Comparison of ENCODE assay signal across 1 cellular context in genomic region chr13:78777973-78778372, GRCh38.
TF ChIP-seq lines count a peak whose summit lies in the region.

No MANE protein-coding gene starts in this region.

TF ChIP-seq in HEK293, 187 proteins besides CTCF, POLR2A, EP300 and RAD21 (continued from another document):
- TF ChIP-seq, protein P1, sequence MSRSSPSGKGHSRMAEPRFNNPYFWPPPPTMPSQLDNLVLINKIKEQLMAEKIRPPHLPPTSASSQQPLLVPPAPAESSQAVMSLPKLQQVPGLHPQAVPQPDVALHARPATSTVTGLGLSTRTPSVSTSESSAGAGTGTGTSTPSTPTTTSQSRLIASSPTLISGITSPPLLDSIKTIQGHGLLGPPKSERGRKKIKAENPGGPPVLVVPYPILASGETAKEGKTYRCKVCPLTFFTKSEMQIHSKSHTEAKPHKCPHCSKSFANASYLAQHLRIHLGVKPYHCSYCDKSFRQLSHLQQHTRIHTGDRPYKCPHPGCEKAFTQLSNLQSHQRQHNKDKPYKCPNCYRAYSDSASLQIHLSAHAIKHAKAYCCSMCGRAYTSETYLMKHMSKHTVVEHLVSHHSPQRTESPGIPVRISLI (tag by site-specific recombination; IDR thresholded peaks at IDR 0.05), result 0 out of 2 replicates have a peak, but pooled peaks have one; percentile 52
- TF ChIP-seq ZNF585B (tag by site-specific recombination; IDR thresholded peaks at IDR 0.05) (no peak), KLF10 (tag by site-specific recombination; IDR thresholded peaks at IDR 0.05) (peak; percentile 53; the same call in 1 of the 2 replicates), KLF17 (tag by site-specific recombination; IDR thresholded peaks at IDR 0.05) (no peak), OSR2 (tag by site-specific recombination; IDR thresholded peaks at IDR 0.05) (peak; percentile 86), ZNF394 (tag by site-specific recombination; IDR thresholded peaks at IDR 0.05; ENCODE audit: borderline replicate concordance) (0 out of 2 replicates have a peak, but pooled peaks have one; percentile 17), ATF2 (tag by site-specific recombination; IDR thresholded peaks at IDR 0.05; ENCODE audit: low read depth) (peak; percentile 35; the same call in 1 of the 2 replicates), ZSCAN30 (tag by site-specific recombination; IDR thresholded peaks at IDR 0.05) (peak; percentile 50; the same call in 1 of the 2 replicates), ZNF580 (tag by site-specific recombination; IDR thresholded peaks at IDR 0.05) (0 out of 2 replicates have a peak, but pooled peaks have one; percentile 36), ZNF174 (tag by site-specific recombination; IDR thresholded peaks at IDR 0.05) (no peak), ZFHX2 (tag by site-specific recombination; conservative IDR thresholded peaks at IDR 0.05) (no peak), FEZF1 (tag by site-specific recombination; IDR thresholded peaks at IDR 0.05) (peak; percentile 93), ZXDB (tag by site-specific recombination; IDR thresholded peaks at IDR 0.05) (peak; percentile 36; the same call in 1 of the 2 replicates), PRDM6 (tag by site-specific recombination; IDR thresholded peaks at IDR 0.05) (peak; percentile 84), TCF7L2 (IDR thresholded peaks at IDR 0.05; ENCODE audit: borderline replicate concordance, low read depth, low read length) (peak; percentile 85), ZNF350 (tag by site-specific recombination; IDR thresholded peaks at IDR 0.05) (no peak), SCRT2 (tag by site-specific recombination; IDR thresholded peaks at IDR 0.05) (no peak), ZNF830 (tag by site-specific recombination; IDR thresholded peaks at IDR 0.05; ENCODE audit: low read depth) (no peak)
- TF ChIP-seq, protein P2, sequence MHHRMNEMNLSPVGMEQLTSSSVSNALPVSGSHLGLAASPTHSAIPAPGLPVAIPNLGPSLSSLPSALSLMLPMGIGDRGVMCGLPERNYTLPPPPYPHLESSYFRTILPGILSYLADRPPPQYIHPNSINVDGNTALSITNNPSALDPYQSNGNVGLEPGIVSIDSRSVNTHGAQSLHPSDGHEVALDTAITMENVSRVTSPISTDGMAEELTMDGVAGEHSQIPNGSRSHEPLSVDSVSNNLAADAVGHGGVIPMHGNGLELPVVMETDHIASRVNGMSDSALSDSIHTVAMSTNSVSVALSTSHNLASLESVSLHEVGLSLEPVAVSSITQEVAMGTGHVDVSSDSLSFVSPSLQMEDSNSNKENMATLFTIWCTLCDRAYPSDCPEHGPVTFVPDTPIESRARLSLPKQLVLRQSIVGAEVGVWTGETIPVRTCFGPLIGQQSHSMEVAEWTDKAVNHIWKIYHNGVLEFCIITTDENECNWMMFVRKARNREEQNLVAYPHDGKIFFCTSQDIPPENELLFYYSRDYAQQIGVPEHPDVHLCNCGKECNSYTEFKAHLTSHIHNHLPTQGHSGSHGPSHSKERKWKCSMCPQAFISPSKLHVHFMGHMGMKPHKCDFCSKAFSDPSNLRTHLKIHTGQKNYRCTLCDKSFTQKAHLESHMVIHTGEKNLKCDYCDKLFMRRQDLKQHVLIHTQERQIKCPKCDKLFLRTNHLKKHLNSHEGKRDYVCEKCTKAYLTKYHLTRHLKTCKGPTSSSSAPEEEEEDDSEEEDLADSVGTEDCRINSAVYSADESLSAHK (tag by site-specific recombination; IDR thresholded peaks at IDR 0.05), result peak; percentile 65; the same call in 1 of the 2 replicates
TF ChIP-seq in HEK293: peak in this region for 19.
